Comparison of ENCODE assay signal across 8 cellular contexts in genomic region chr16:81261049-81261648, GRCh38. TPM values are rescaled to one million over a fixed set of nuclear protein-coding genes. Genes with fewer than 3 reads are reported as not detected.
DNase-seq lines count a peak whose midpoint lies in the region; ATAC-seq and TF ChIP-seq lines count a peak whose summit lies in the region.

No MANE protein-coding gene starts in this region.

- peaks cover 5% of the 10 kb centered on the region; the same call in 1 of the 2 replicates for H3K4me1 ChIP-seq in BE2C

- no peak overlapping the region for H3K4me3 ChIP-seq in BE2C (ENCODE audit: low read depth, low read length)

- ATAC-seq in left lobe of liver (peak; percentile 72), Right ventricle myocardium superior (ENCODE audit: poor library complexity) (no peak)

- peak; percentile 75 for TF ChIP-seq CTCF in BE2C (IDR thresholded peaks at IDR 0.05; ENCODE audit: low read depth, low read length)

- no peaks in the 10 kb centered on the region; the same call in 1 of the 2 replicates for H3K9me3 ChIP-seq in BE2C

- no peaks in the 10 kb centered on the region for H3K36me3 ChIP-seq in BE2C

- DNase-seq in BE2C (peak; percentile 24), HT1080 (ENCODE audit: low read depth) (peak; percentile 16), activated T-cell treated with anti-CD3 and anti-CD28 coated beads for 48 hours (ENCODE audit: low read depth) (peak; percentile 1), left lobe of liver (ENCODE audit: low spot score) (no peak), NCI-H2107 (lab: John Stamatoyannopoulos, UW) (no peak), NCI-H128 (lab: John Stamatoyannopoulos, UW; ENCODE audit: unreplicated experiment) (no peak), Right ventricle myocardium superior (no peak), NCI-H187 treated with DMSO at 0.1 percent for 48 hours (lab: John Stamatoyannopoulos, UW) (no peak)

- intact Hi-C loops in Right ventricle myocardium superior (cut with DNase I), result no loop called here

- H3K27me3 ChIP-seq in BE2C, result no peaks in the 10 kb centered on the region

RNA-seq across cellular contexts. Expression of gene BCO1, which starts 22.7 kb away (rescaled TPM):
- not detected for polyA plus RNA-seq in BE2C (2012; ENCODE audit: insufficient read depth, insufficient read length, low read depth)
- total RNA-seq in HT1080 (2014; rRNA removed; shearing (Covaris generic)), result not detected in 2 replicates
- not detected in 2 replicates for polyA plus RNA-seq in HT1080 (2015; cell fraction: cytosol; rRNA removed)
- not detected in 2 replicates for polyA plus RNA-seq in HT1080 (2015; cell fraction: nucleus; rRNA removed)
- total RNA-seq in left lobe of liver (0.25 TPM), Right ventricle myocardium superior (not detected)

RNA-seq across cellular contexts. Expression of gene GAN, which starts 53.6 kb away (rescaled TPM):
- polyA plus RNA-seq in BE2C (2012; ENCODE audit: insufficient read depth, insufficient read length, low read depth), result 1.8 TPM
- 5.0 and 5.5 TPM in 2 replicates for total RNA-seq in HT1080 (2014; rRNA removed; shearing (Covaris generic))
- 2.3 and 3.0 TPM in 2 replicates for polyA plus RNA-seq in HT1080 (2015; cell fraction: cytosol; rRNA removed)
- polyA plus RNA-seq in HT1080 (2015; cell fraction: nucleus; rRNA removed), result 5.4 and 5.6 TPM in 2 replicates
- total RNA-seq in left lobe of liver, result 2.9 TPM
- total RNA-seq in Right ventricle myocardium superior, result 9.0 TPM

Comparison
In these comparisons a context has a peak if more than half of its experiments do, and no peak if none do; other contexts are left out.
1. DNase-seq: peak in BE2C (single experiment), HT1080 (single experiment) and activated T-cell treated with anti-CD3 and anti-CD28 coated beads for 48 hours (single experiment); none in left lobe of liver (single experiment), NCI-H2107 (single experiment), NCI-H128 (single experiment), Right ventricle myocardium superior (single experiment) and NCI-H187 treated with DMSO at 0.1 percent for 48 hours (single experiment).